1 cellular context compared by ENCODE assay signal in the genomic region with DNA sequence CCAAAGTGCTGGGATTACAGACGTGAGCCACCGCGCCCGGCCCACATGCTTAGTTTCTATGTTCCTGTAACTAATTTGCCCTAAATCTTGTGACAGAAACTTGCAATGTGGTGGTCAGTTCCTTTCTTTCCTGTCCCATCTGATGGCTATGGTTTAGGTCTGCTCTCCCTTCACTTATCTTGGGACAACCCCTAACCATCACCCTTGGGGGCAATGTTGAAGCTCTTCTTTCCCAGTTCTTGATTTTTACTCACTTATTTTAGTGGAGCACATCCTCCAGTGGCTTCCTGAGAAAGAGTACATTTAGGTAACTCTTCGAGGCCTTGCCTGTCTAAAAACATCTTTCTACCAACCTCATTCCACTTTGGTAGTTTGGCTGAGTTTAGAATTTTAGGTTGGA.
TF ChIP-seq lines count a peak whose summit lies in the region.

No MANE protein-coding gene starts in this region.

TF ChIP-seq in HCT116, 20 proteins besides CTCF, POLR2A, EP300 and RAD21:
- TF ChIP-seq, protein P1, sequence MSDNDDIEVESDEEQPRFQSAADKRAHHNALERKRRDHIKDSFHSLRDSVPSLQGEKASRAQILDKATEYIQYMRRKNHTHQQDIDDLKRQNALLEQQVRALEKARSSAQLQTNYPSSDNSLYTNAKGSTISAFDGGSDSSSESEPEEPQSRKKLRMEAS (IDR thresholded peaks at IDR 0.05) = no peak
- TF ChIP-seq ATF3 (IDR thresholded peaks at IDR 0.05) (no peak), ZBTB33 (IDR thresholded peaks at IDR 0.05; ENCODE audit: extremely low read depth, insufficient replicate concordance, low read length) (no peak), EGR1 (IDR thresholded peaks at IDR 0.05; ENCODE audit: low read depth) (no peak), CBX3 (IDR thresholded peaks at IDR 0.05; ENCODE audit: low read depth) (no peak), EZH2 (IDR thresholded peaks at IDR 0.05) (no peak), CEBPB (IDR thresholded peaks at IDR 0.05; ENCODE audit: low read depth) (no peak), ELF1 (IDR thresholded peaks at IDR 0.05; ENCODE audit: borderline replicate concordance, low read depth) (no peak), YY1 (IDR thresholded peaks at IDR 0.05; ENCODE audit: extremely low read depth, insufficient replicate concordance, low read depth, low read length) (no peak), TCF7L2 (IDR thresholded peaks at IDR 0.05; ENCODE audit: borderline replicate concordance, extremely low read depth, insufficient read depth, insufficient read length) (no peak), POLR2AphosphoS5 (IDR thresholded peaks at IDR 0.05; ENCODE audit: low read depth, low read length) (no peak), FOSL1 (IDR thresholded peaks at IDR 0.05; ENCODE audit: low read depth) (no peak)
- TF ChIP-seq, protein P2, sequence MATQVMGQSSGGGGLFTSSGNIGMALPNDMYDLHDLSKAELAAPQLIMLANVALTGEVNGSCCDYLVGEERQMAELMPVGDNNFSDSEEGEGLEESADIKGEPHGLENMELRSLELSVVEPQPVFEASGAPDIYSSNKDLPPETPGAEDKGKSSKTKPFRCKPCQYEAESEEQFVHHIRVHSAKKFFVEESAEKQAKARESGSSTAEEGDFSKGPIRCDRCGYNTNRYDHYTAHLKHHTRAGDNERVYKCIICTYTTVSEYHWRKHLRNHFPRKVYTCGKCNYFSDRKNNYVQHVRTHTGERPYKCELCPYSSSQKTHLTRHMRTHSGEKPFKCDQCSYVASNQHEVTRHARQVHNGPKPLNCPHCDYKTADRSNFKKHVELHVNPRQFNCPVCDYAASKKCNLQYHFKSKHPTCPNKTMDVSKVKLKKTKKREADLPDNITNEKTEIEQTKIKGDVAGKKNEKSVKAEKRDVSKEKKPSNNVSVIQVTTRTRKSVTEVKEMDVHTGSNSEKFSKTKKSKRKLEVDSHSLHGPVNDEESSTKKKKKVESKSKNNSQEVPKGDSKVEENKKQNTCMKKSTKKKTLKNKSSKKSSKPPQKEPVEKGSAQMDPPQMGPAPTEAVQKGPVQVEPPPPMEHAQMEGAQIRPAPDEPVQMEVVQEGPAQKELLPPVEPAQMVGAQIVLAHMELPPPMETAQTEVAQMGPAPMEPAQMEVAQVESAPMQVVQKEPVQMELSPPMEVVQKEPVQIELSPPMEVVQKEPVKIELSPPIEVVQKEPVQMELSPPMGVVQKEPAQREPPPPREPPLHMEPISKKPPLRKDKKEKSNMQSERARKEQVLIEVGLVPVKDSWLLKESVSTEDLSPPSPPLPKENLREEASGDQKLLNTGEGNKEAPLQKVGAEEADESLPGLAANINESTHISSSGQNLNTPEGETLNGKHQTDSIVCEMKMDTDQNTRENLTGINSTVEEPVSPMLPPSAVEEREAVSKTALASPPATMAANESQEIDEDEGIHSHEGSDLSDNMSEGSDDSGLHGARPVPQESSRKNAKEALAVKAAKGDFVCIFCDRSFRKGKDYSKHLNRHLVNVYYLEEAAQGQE (IDR thresholded peaks at IDR 0.05; ENCODE audit: low read depth) = no peak
